1 cellular context compared by ENCODE assay signal in genomic region chr1:54117815-54118563, GRCh38.
TF ChIP-seq lines count a peak whose summit lies in the region.

No MANE protein-coding gene starts in this region.

TF ChIP-seq in SK-N-SH treated with all-trans-retinoic acid at 6 μM for 48 hours, 23 proteins besides CTCF, POLR2A, EP300 and RAD21 (continued from another document):
- no peak for TF ChIP-seq TSHZ2 (CRISPR knock-in tag; IDR thresholded peaks at IDR 0.05)
- no peak for TF ChIP-seq SNAI2 (CRISPR knock-in tag; IDR thresholded peaks at IDR 0.05)
- TF ChIP-seq ZC3H10 (CRISPR knock-in tag; IDR thresholded peaks at IDR 0.05) = no peak
- no peak for TF ChIP-seq ZNF8 (CRISPR knock-in tag; IDR thresholded peaks at IDR 0.05)
- TF ChIP-seq GLIS3 (CRISPR knock-in tag; IDR thresholded peaks at IDR 0.05) = no peak
- no peak for TF ChIP-seq POU6F1 (CRISPR knock-in tag; IDR thresholded peaks at IDR 0.05; ENCODE audit: borderline replicate concordance, low read depth)
- no peak for TF ChIP-seq TCF4 (CRISPR knock-in tag; IDR thresholded peaks at IDR 0.05; ENCODE audit: borderline replicate concordance)
- TF ChIP-seq OSR1 (CRISPR knock-in tag; IDR thresholded peaks at IDR 0.05) = no peak
- TF ChIP-seq ESRRG (CRISPR knock-in tag; IDR thresholded peaks at IDR 0.05) = no peak
- TF ChIP-seq RARB (CRISPR knock-in tag; IDR thresholded peaks at IDR 0.05) = no peak
- TF ChIP-seq PATZ1 (CRISPR knock-in tag; IDR thresholded peaks at IDR 0.05; ENCODE audit: borderline replicate concordance) = no peak
- no peak for TF ChIP-seq CREB5 (CRISPR knock-in tag; IDR thresholded peaks at IDR 0.05; ENCODE audit: low read depth)
- TF ChIP-seq ZNF70 (CRISPR knock-in tag; IDR thresholded peaks at IDR 0.05) = no peak
